ENCODE assay signal across 8 cellular contexts in genomic region chr17:29115906-29116651, GRCh38.
DNase-seq lines count a peak whose midpoint lies in the region; ATAC-seq, FAIRE-seq and TF ChIP-seq lines count a peak whose summit lies in the region.

No MANE protein-coding gene starts in this region.

- intact Hi-C loops in adrenal gland (cut with DNase I) (loop anchor here (2.0 kb wide), 1 partner anchor 149 kb away; no protein-coding TSS in a partner anchor), HepG2 (cut with micrococcal nuclease; ENCODE audit: unreplicated experiment) (loop anchor here (2.0 kb wide), 1 partner anchor 151 kb away; no protein-coding TSS in a partner anchor)

- H3K4me3 ChIP-seq in Jurkat, Clone E6-1 (ENCODE audit: low read length), result no peak overlapping the region
- no peak overlapping the region for H3K4me3 ChIP-seq in adrenal gland
- no peak overlapping the region for H3K4me3 ChIP-seq in HepG2 (replicated peaks in 1 of 3; ENCODE audit: insufficient read depth in 1 of 3, low read depth in 2 of 3, low read length in 3 of 3)

- TF ChIP-seq CTCF in D721Med (IDR thresholded peaks at IDR 0.05; ENCODE audit: insufficient read depth, missing control alignments) (peak; percentile 58), RWPE1 (conservative IDR thresholded peaks at IDR 0.05; ENCODE audit: low read depth) (peak; percentile 42), adrenal gland (IDR thresholded peaks at IDR 0.05) (peak in 5 of 6 experiments; percentile 9 to 44 (median 34)), HepG2 (CRISPR knock-in tag; IDR thresholded peaks at IDR 0.05) (peak; percentile 49)

- BruUV-seq in HepG2 (replicated peaks; lab: Mats Ljungman, UMichigan), result no TSS peak

- no peaks in the 10 kb centered on the region for H3K79me2 ChIP-seq in HepG2 (ENCODE audit: insufficient read depth, low read length)

- TF ChIP-seq POLR2A in adrenal gland (IDR thresholded peaks at IDR 0.05) (no peak), HepG2 (IDR thresholded peaks at IDR 0.05; ENCODE audit: insufficient read depth in 1 of 2, low read depth in 2 of 2, low read length in 2 of 2) (no peak)

- CTCF ChIA-PET in RWPE1 (lab: Yijun Ruan, JAX) (interaction anchor here (0.6 to 3.2 kb wide), 19 partner anchors 8 to 163 kb away, joined by 3 to 30 read pairs (median 4); no protein-coding TSS in a partner anchor), HepG2 (lab: Yijun Ruan, JAX; ENCODE audit: low intra/inter-chr PET ratio, low total read pairs) (interaction anchor here (3.2 kb wide), 1 partner anchor 151 kb away, joined by 21 read pairs; no protein-coding TSS in a partner anchor)

- no peak overlapping the region for H3K4me2 ChIP-seq in HepG2 (ENCODE audit: low read depth, low read length)

- peaks cover 0 to 5% of the 10 kb centered on the region in 2 donors for H3K4me1 ChIP-seq in adrenal gland (replicated peaks in 1 of 2)
- no peaks in the 10 kb centered on the region for H3K4me1 ChIP-seq in HepG2 (ENCODE audit: insufficient read depth, low read length)

- H3K27me3 ChIP-seq in adrenal gland (no peaks in the 10 kb centered on the region), HepG2 (ENCODE audit: control insufficient read depth in 1 of 2, insufficient read depth in 2 of 2, low read length in 2 of 2) (no peaks in the 10 kb centered on the region)

- POLR2A ChIA-PET in RWPE1 (lab: Yijun Ruan, JAX; ENCODE audit: low non-redundant PET) (no interaction called here), HepG2 (lab: Yijun Ruan, JAX) (interaction anchor here (0.6 kb wide), 1 partner anchor 150 kb away, joined by 4 read pairs; no protein-coding TSS in a partner anchor)

- TF ChIP-seq EP300 in HepG2 (IDR thresholded peaks at IDR 0.05; ENCODE audit: low read depth in 2 of 2, low read length in 2 of 2) (no peak), HepG2 (CRISPR knock-in tag; IDR thresholded peaks at IDR 0.05; ENCODE audit: borderline replicate concordance) (no peak)

- H3K27ac ChIP-seq in RWPE1 (peak overlapping the region; percentile 37; the same call in 1 of the 2 replicates), adrenal gland (no peak overlapping the region), HepG2 (ENCODE audit: extremely low read length, insufficient read depth, low read length) (no peak overlapping the region)

- no peak overlapping the region for H3K9ac ChIP-seq in HepG2 (ENCODE audit: insufficient read depth, low read depth, low read length)

- H3K36me3 ChIP-seq in adrenal gland (replicated peaks in 1 of 2) (peaks cover 0 to 59% of the 10 kb centered on the region in 2 donors), HepG2 (replicated peaks in 1 of 2; ENCODE audit: control insufficient read depth in 1 of 2, insufficient read depth in 2 of 2, low read length in 2 of 2) (peaks cover 50 to 70% of the 10 kb centered on the region in 2 experiments)

- DNase-seq in D721Med (ENCODE audit: insufficient read length, low spot score) (no peak), RWPE1 (ENCODE audit: low spot score) (peak; percentile 64), adrenal gland (peak in 3 of 7 donors; percentile 40 to 65 (median 46)), HepG2 (ENCODE audit: low spot score) (peak; percentile 36)
- DNase-seq in Jurkat, Clone E6-1 (ENCODE audit: low read depth, low spot score), result peak; percentile 54
- DNase-seq in effector CD8-positive, alpha-beta T cell (lab: John Stamatoyannopoulos, UW), result no peak

- no peak overlapping the region for H2AFZ ChIP-seq in HepG2 (ENCODE audit: low read length)

- peaks cover 6% of the 10 kb centered on the region; the same call in 1 of the 2 replicates for H4K20me1 ChIP-seq in HepG2 (ENCODE audit: insufficient read depth, low read length)

- 58 to 63% (median 61%) methylated on average over 12 to 15 of the region's 15 CpGs for WGBS in adrenal gland, 4 donors
- WGBS in HepG2 (ENCODE audit: low lambda C conversion rate), result 91% methylated on average over 11 of the region's 15 CpGs

- ATAC-seq in HepG2 (peak; percentile 21; the same call in 2 of the 3 replicates), HG03521 (IDR thresholded peaks at IDR 0.05; ENCODE audit: unreplicated experiment) (no peak), GM19023 (IDR thresholded peaks at IDR 0.05; ENCODE audit: unreplicated experiment) (no peak)

- H3K9me3 ChIP-seq in adrenal gland (replicated peaks in 1 of 3) (no peaks in the 10 kb centered on the region), HepG2 (ENCODE audit: low read length) (no peaks in the 10 kb centered on the region)

- in situ Hi-C loops in HepG2 (cut with HindIII; ENCODE audit: extremely low pct_ligation_motif_present, low pct_unique_long_range_greater_than_20kb), result loop anchor here (25.0 kb wide), 1 partner anchor 379 kb away; the partner anchor contains the start of genes NEK8, TLCD1 and TRAF4

- FAIRE-seq in D721Med (lab: Jason Lieb, UNC) (no peak), HepG2 (lab: Jason Lieb, UNC) (peak; percentile 74)

- TF ChIP-seq RAD21 in HepG2 (CRISPR knock-in tag; IDR thresholded peaks at IDR 0.05), result no peak

TF ChIP-seq in HepG2, 621 proteins besides CTCF, POLR2A, EP300 and RAD21:
- TF ChIP-seq MEIS2 (CRISPR knock-in tag; IDR thresholded peaks at IDR 0.05), result no peak
- TF ChIP-seq TOE1 (CRISPR knock-in tag; IDR thresholded peaks at IDR 0.05), result no peak
- TF ChIP-seq, protein P1, sequence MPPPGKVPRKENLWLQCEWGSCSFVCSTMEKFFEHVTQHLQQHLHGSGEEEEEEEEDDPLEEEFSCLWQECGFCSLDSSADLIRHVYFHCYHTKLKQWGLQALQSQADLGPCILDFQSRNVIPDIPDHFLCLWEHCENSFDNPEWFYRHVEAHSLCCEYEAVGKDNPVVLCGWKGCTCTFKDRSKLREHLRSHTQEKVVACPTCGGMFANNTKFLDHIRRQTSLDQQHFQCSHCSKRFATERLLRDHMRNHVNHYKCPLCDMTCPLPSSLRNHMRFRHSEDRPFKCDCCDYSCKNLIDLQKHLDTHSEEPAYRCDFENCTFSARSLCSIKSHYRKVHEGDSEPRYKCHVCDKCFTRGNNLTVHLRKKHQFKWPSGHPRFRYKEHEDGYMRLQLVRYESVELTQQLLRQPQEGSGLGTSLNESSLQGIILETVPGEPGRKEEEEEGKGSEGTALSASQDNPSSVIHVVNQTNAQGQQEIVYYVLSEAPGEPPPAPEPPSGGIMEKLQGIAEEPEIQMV (CRISPR knock-in tag; IDR thresholded peaks at IDR 0.05; ENCODE audit: low read depth), result no peak
- peak; percentile 22 for TF ChIP-seq STAG1 (CRISPR knock-in tag; IDR thresholded peaks at IDR 0.05)

Comparison
In these comparisons a context has a peak if more than half of its experiments do, and no peak if none do; other contexts are left out.
1. DNase-seq: peak in Jurkat, Clone E6-1 (single experiment), RWPE1 (single experiment) and HepG2 (single experiment); none in D721Med (single experiment) and effector CD8-positive, alpha-beta T cell (single experiment).
2. Peak in every context shown above with its lines, with median percentiles within 50 percentile points of each other: CTCF ChIP-seq.